ENCODE assay signal across 1 cellular context in the genomic region with DNA sequence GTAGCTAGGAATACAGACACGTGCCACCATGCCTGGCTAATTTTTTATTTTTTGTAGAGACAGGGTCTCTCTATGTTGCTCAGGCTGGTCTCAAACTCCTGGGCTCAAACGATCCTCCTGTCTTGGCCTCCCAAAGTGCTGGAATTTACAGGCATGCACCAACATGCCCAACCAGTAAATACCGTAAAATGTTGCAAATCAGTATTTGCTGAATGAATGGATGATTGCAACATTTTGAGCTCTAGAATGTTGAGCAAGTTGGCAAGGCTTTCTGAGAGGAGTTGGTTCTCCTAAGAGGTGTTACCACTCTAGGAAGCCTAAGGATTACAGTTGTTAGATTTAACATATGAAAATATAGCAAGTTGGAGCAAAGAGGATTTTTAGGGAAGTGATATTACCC.
TF ChIP-seq lines count a peak whose summit lies in the region.

No MANE protein-coding gene starts in this region.

TF ChIP-seq in GM23338, 12 proteins besides CTCF, POLR2A, EP300 and RAD21 (continued from another document):
- TF ChIP-seq REST (IDR thresholded peaks at IDR 0.05; ENCODE audit: unreplicated experiment) (no peak), NANOG (IDR thresholded peaks at IDR 0.05; ENCODE audit: borderline replicate concordance) (no peak), ZNF462 (CRISPR knock-in tag; IDR thresholded peaks at IDR 0.05) (no peak), ZNF331 (CRISPR knock-in tag; IDR thresholded peaks at IDR 0.05; ENCODE audit: low read depth) (no peak), EZH2phosphoT487 (IDR thresholded peaks at IDR 0.05; ENCODE audit: unreplicated experiment) (no peak), CREB1 (CRISPR knock-in tag; IDR thresholded peaks at IDR 0.05; ENCODE audit: low read depth) (no peak), STAT1 (IDR thresholded peaks at IDR 0.05; ENCODE audit: unreplicated experiment) (no peak), ZNF114 (CRISPR knock-in tag; IDR thresholded peaks at IDR 0.05) (no peak), EZH2 (IDR thresholded peaks at IDR 0.05; ENCODE audit: low read depth, unreplicated experiment) (no peak), POLR2AphosphoS5 (IDR thresholded peaks at IDR 0.05; ENCODE audit: low read depth) (no peak)
- TF ChIP-seq, protein P1, sequence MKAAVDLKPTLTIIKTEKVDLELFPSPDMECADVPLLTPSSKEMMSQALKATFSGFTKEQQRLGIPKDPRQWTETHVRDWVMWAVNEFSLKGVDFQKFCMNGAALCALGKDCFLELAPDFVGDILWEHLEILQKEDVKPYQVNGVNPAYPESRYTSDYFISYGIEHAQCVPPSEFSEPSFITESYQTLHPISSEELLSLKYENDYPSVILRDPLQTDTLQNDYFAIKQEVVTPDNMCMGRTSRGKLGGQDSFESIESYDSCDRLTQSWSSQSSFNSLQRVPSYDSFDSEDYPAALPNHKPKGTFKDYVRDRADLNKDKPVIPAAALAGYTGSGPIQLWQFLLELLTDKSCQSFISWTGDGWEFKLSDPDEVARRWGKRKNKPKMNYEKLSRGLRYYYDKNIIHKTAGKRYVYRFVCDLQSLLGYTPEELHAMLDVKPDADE (IDR thresholded peaks at IDR 0.05) = no peak
